Comparison of ENCODE assay signal across 15 cellular contexts in genomic region chr2:20526666-20527065, GRCh38.
DNase-seq lines count a peak whose midpoint lies in the region; ATAC-seq and TF ChIP-seq lines count a peak whose summit lies in the region.
"Had no signal": no experiment of that assay in that cellular context is flagged by ENCODE, and none has a peak within 500 bp of the region (broad histone marks: within the 10 kb centered on the region; RNA-seq: fewer than 3 reads in every experiment).

No MANE protein-coding gene starts in this region.

- no peak overlapping the region for H3K27ac ChIP-seq in CD8-positive, alpha-beta T cell (ENCODE audit: low read depth, low read length)
- H3K27ac ChIP-seq: Peyer's patch had no signal

- H3K36me3 ChIP-seq in CD8-positive, alpha-beta T cell (ENCODE audit: insufficient read depth, low read length): no peaks in the 10 kb centered on the region
- H3K36me3 ChIP-seq: Peyer's patch had no signal

- DNase-seq in DMS79 (lab: John Stamatoyannopoulos, UW) (peak; percentile 46), NCI-H146 treated with DMSO at 0.1 percent for 48 hours (lab: John Stamatoyannopoulos, UW; ENCODE audit: unreplicated experiment) (peak; percentile 38), choroid plexus epithelial cell (ENCODE audit: low read depth) (peak; percentile 68), posterior vena cava (ENCODE audit: low spot score) (peak; percentile 24), DMS53 treated with DMSO at 0.1 percent for 48 hours (lab: John Stamatoyannopoulos, UW; ENCODE audit: unreplicated experiment) (no peak)
- DNase-seq in CD8-positive, alpha-beta T cell: no peak
- DNase-seq in activated T-cell treated with anti-CD3 and anti-CD28 coated beads, Interleukin-2, amount 50 U/mL, for 48 hours: no peak
- DNase-seq: activated T-cell treated with anti-CD3 and anti-CD28 coated beads, Interleukin-2, amount 50 U/mL, for 24 hours; aorta; CD4-positive, alpha-beta T cell; NCI-H1694; Peyer's patch; retina; stimulated activated naive CD4-positive, alpha-beta T cell had no signal

- CTCF ChIA-PET in CD8-positive, alpha-beta T cell (lab: Charles Lee): no interaction called here

- no peak for TF ChIP-seq CTCF in choroid plexus epithelial cell (conservative IDR thresholded peaks at IDR 0.05; ENCODE audit: low read depth, low read length)
- no peak for TF ChIP-seq CTCF in CD8-positive, alpha-beta T cell (IDR thresholded peaks at IDR 0.05)

- H3K4me3 ChIP-seq in choroid plexus epithelial cell (ENCODE audit: low read depth, low read length): no peak overlapping the region
- no peak overlapping the region for H3K4me3 ChIP-seq in CD8-positive, alpha-beta T cell (ENCODE audit: low read depth, low read length)
- H3K4me3 ChIP-seq: Peyer's patch had no signal

- intact Hi-C loops in posterior vena cava (cut with DNase I): no loop called here
- intact Hi-C loops in CD8-positive, alpha-beta T cell (cut with DNase I, micrococcal nuclease): no loop called here

- H3K27me3 ChIP-seq in CD8-positive, alpha-beta T cell (ENCODE audit: insufficient read depth, low read length): no peaks in the 10 kb centered on the region
- H3K27me3 ChIP-seq: Peyer's patch had no signal

- H3K27ac Mint-ChIP-seq in CD8-positive, alpha-beta T cell: no peak overlapping the region
- H3K27ac Mint-ChIP-seq: activated T-cell treated with anti-CD3 and anti-CD28 coated beads, Interleukin-2, amount 50 U/mL, for 24 hours; CD4-positive, alpha-beta T cell had no signal

- ATAC-seq in GM19324 (IDR thresholded peaks at IDR 0.05; ENCODE audit: low FRiP score, unreplicated experiment): no peak
- no peak for ATAC-seq in CD8-positive, alpha-beta T cell

- H3K4me1 Mint-ChIP-seq in CD8-positive, alpha-beta T cell (ENCODE audit: low read depth): no peaks in the 10 kb centered on the region

- no peaks in the 10 kb centered on the region for H3K4me1 ChIP-seq in CD8-positive, alpha-beta T cell (ENCODE audit: insufficient read depth, low read length)
- H3K4me1 ChIP-seq: Peyer's patch had no signal

- POLR2A ChIA-PET in CD8-positive, alpha-beta T cell (lab: Charles Lee): no interaction called here

- H3K36me3 Mint-ChIP-seq in CD8-positive, alpha-beta T cell: no peaks in the 10 kb centered on the region

- H3K27me3 Mint-ChIP-seq in CD8-positive, alpha-beta T cell (ENCODE audit: low read depth): peaks cover 13% of the 10 kb centered on the region
- H3K27me3 Mint-ChIP-seq: activated T-cell treated with anti-CD3 and anti-CD28 coated beads, Interleukin-2, amount 50 U/mL, for 24 hours; CD4-positive, alpha-beta T cell had no signal

- H3K9me3 Mint-ChIP-seq in CD8-positive, alpha-beta T cell: no peaks in the 10 kb centered on the region
- H3K9me3 Mint-ChIP-seq: activated T-cell treated with anti-CD3 and anti-CD28 coated beads, Interleukin-2, amount 50 U/mL, for 24 hours; CD4-positive, alpha-beta T cell had no signal

- H3K4me3 Mint-ChIP-seq in CD8-positive, alpha-beta T cell: no peak overlapping the region
- H3K4me3 Mint-ChIP-seq: activated T-cell treated with anti-CD3 and anti-CD28 coated beads, Interleukin-2, amount 50 U/mL, for 24 hours; CD4-positive, alpha-beta T cell had no signal

- H3K9me3 ChIP-seq in CD8-positive, alpha-beta T cell (ENCODE audit: low read length): no peaks in the 10 kb centered on the region
- H3K9me3 ChIP-seq: Peyer's patch had no signal

Comparison
In these comparisons a context has a peak if more than half of its experiments do, and no peak if none do; other contexts are left out.
1. DNase-seq: peak in DMS79 (single experiment), NCI-H146 treated with DMSO at 0.1 percent for 48 hours (single experiment), choroid plexus epithelial cell (single experiment) and posterior vena cava (single experiment); none in CD8-positive, alpha-beta T cell (0 of 7), activated T-cell treated with anti-CD3 and anti-CD28 coated beads, Interleukin-2, amount 50 U/mL, for 48 hours (0 of 2) and DMS53 treated with DMSO at 0.1 percent for 48 hours (single experiment).